ENCODE assay signal across 1 cellular context in the genomic region with DNA sequence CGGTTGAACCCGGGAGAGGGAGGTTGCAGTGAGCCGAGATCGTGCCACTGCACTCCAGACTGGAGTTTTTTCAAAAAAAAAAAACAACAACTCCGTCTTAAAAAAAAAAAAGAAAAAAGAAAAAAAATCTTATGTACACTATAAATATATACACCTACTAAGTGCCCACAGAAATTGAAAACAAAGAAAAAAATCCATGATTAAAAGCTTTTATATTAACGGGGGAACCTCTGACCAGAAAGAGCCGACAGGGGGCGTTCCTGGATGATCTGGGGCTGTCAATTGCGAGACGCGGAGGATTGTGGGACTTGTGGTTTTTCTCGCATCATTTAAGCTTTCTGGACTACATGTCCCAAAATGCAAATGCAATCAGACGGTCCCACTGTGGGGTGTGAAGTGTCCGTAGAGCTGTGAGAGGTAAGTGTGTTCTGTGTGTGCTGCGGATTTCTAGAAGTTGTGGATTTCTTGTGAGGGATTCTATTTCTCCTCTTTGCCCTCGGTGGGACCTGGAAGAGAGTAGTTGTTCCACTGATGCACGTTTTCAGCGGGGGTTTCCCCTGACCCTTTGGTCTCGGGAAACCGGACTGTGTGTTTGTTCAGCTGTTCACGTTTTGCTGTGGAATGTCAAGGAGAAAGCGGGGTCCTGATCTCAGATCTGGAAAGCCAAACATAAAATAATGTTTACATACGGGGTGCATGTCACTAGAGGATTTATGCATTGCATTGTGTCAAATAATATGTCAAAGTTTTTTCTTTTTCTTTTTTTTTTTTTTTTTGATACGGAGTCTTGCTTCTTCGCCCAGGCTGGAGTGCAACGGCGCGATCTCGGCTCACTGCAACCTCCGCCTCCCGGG.
TF ChIP-seq lines count a peak whose summit lies in the region.

A gene with protein sequence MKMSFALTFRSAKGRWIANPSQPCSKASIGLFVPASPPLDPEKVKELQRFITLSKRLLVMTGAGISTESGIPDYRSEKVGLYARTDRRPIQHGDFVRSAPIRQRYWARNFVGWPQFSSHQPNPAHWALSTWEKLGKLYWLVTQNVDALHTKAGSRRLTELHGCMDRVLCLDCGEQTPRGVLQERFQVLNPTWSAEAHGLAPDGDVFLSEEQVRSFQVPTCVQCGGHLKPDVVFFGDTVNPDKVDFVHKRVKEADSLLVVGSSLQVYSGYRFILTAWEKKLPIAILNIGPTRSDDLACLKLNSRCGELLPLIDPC (plus strand): TSS at position 360 of the 854 bp plus-strand sequence. CDS start 1,241 bp downstream, outside the sequence.

TF ChIP-seq in K562, 482 proteins besides CTCF, POLR2A, EP300 and RAD21 (continued from another document and continues in another):
- TF ChIP-seq, protein P1, sequence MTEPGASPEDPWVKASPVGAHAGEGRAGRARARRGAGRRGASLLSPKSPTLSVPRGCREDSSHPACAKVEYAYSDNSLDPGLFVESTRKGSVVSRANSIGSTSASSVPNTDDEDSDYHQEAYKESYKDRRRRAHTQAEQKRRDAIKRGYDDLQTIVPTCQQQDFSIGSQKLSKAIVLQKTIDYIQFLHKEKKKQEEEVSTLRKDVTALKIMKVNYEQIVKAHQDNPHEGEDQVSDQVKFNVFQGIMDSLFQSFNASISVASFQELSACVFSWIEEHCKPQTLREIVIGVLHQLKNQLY (CRISPR knock-in tag; conservative IDR thresholded peaks at IDR 0.05), result no peak
- TF ChIP-seq, protein P2, sequence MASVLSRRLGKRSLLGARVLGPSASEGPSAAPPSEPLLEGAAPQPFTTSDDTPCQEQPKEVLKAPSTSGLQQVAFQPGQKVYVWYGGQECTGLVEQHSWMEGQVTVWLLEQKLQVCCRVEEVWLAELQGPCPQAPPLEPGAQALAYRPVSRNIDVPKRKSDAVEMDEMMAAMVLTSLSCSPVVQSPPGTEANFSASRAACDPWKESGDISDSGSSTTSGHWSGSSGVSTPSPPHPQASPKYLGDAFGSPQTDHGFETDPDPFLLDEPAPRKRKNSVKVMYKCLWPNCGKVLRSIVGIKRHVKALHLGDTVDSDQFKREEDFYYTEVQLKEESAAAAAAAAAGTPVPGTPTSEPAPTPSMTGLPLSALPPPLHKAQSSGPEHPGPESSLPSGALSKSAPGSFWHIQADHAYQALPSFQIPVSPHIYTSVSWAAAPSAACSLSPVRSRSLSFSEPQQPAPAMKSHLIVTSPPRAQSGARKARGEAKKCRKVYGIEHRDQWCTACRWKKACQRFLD (CRISPR knock-in tag; IDR thresholded peaks at IDR 0.05), result no peak
- TF ChIP-seq GATAD2A (IDR thresholded peaks at IDR 0.05), result no peak
- TF ChIP-seq, protein P3, sequence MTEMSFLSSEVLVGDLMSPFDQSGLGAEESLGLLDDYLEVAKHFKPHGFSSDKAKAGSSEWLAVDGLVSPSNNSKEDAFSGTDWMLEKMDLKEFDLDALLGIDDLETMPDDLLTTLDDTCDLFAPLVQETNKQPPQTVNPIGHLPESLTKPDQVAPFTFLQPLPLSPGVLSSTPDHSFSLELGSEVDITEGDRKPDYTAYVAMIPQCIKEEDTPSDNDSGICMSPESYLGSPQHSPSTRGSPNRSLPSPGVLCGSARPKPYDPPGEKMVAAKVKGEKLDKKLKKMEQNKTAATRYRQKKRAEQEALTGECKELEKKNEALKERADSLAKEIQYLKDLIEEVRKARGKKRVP (CRISPR knock-in tag; IDR thresholded peaks at IDR 0.05), result no peak
- TF ChIP-seq SMAD4 (CRISPR knock-in tag; conservative IDR thresholded peaks at IDR 0.05), result 0 out of 2 replicates have a peak, but pooled peaks have one; percentile 18
- 0 out of 2 replicates have a peak, but pooled peaks have one; percentile 0 for TF ChIP-seq LARP7 (IDR thresholded peaks at IDR 0.05)
- TF ChIP-seq, protein P4, sequence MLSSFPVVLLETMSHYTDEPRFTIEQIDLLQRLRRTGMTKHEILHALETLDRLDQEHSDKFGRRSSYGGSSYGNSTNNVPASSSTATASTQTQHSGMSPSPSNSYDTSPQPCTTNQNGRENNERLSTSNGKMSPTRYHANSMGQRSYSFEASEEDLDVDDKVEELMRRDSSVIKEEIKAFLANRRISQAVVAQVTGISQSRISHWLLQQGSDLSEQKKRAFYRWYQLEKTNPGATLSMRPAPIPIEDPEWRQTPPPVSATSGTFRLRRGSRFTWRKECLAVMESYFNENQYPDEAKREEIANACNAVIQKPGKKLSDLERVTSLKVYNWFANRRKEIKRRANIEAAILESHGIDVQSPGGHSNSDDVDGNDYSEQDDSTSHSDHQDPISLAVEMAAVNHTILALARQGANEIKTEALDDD (IDR thresholded peaks at IDR 0.05), result no peak
- peak in 1 of 2 experiments; percentile 98; a peak in 2 of 4 replicates for TF ChIP-seq NONO (IDR thresholded peaks at IDR 0.05; ENCODE audit: low read depth in 2 of 2, low read length in 1 of 2)
- TF ChIP-seq, protein P5, sequence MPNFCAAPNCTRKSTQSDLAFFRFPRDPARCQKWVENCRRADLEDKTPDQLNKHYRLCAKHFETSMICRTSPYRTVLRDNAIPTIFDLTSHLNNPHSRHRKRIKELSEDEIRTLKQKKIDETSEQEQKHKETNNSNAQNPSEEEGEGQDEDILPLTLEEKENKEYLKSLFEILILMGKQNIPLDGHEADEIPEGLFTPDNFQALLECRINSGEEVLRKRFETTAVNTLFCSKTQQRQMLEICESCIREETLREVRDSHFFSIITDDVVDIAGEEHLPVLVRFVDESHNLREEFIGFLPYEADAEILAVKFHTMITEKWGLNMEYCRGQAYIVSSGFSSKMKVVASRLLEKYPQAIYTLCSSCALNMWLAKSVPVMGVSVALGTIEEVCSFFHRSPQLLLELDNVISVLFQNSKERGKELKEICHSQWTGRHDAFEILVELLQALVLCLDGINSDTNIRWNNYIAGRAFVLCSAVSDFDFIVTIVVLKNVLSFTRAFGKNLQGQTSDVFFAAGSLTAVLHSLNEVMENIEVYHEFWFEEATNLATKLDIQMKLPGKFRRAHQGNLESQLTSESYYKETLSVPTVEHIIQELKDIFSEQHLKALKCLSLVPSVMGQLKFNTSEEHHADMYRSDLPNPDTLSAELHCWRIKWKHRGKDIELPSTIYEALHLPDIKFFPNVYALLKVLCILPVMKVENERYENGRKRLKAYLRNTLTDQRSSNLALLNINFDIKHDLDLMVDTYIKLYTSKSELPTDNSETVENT (CRISPR knock-in tag; IDR thresholded peaks at IDR 0.05), result no peak
- TF ChIP-seq, protein P6, sequence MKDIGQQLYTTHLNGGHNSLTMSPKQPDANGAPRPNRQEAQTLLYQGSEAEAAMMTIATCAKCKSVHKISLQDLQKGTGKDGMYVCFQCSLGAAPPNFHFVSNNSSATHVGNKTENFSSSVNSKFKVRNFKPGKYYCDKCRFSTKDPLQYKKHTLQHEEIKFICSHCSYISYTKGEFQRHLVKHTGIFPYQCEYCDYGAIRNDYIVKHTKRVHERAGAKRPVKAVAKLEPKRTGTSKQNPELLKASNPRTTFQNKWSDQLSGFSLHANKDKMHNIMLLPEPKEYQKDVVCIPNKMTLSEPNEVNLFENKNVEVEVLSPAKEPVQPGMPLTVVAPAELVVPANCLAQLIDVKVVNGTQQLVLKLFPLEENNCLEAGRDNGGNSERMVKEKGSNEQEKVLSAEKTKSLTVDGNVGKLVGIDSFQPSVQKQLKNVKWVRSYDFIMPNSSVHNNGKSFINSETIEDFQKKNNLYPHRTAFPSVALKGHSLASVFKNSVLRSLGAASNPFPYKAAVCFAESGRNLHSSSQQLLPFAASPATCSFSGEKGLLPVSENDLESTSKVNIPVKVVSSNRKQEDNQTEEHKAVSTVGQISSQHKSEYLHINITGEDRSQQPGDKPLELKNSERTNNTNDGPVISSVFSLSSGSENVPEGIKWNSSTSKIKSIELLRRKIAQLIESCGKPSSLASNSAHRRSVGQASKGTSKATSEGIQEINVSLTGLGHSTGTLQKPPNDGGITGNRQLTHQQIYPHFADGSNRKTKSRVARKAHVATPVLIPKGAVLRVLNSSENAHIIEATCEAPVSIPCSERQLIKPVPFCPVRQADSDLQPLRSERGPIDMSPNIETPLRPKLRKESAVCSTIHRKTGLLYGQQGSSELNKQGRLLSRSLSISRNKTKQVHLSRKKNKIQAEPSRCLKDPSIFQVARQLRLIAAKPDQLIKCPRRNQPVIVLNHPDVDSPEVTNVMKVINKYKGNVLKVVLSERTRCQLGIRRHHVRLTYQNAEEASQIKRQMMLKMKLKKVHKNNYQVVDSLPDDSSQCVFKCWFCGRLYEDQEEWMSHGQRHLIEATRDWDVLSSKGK (CRISPR knock-in tag; IDR thresholded peaks at IDR 0.05), result no peak
- TF ChIP-seq MYBL2 (IDR thresholded peaks at IDR 0.05; ENCODE audit: low read depth), result no peak
- TF ChIP-seq MYBL2 (CRISPR knock-in tag; IDR thresholded peaks at IDR 0.05; ENCODE audit: borderline replicate concordance), result no peak
- TF ChIP-seq ZNF239 (CRISPR knock-in tag; IDR thresholded peaks at IDR 0.05), result 0 out of 2 replicates have a peak, but pooled peaks have one; percentile 12
- TF ChIP-seq CBX1 (IDR thresholded peaks at IDR 0.05; ENCODE audit: low read depth), result no peak
- no peak for TF ChIP-seq PTBP1 (IDR thresholded peaks at IDR 0.05; ENCODE audit: low read depth, low read length)
- TF ChIP-seq DACH1 (IDR thresholded peaks at IDR 0.05; ENCODE audit: partially characterized antibody), result peak; percentile 96
- 0 out of 2 replicates have a peak, but pooled peaks have one; percentile 16 for TF ChIP-seq SMC3 (conservative IDR thresholded peaks at IDR 0.05; ENCODE audit: insufficient read depth, low read depth, low read length)
- no peak for TF ChIP-seq FUS (optimal IDR thresholded peaks at IDR 0.05; ENCODE audit: low read depth, low read length)
- no peak for TF ChIP-seq GATA2 (CRISPR knock-in tag; IDR thresholded peaks at IDR 0.05)
- TF ChIP-seq BDP1 (IDR thresholded peaks at IDR 0.05; ENCODE audit: insufficient read depth, insufficient read length), result no peak
- no peak for TF ChIP-seq ZSCAN29 (IDR thresholded peaks at IDR 0.05)
- no peak for TF ChIP-seq MYNN (IDR thresholded peaks at IDR 0.05)
- TF ChIP-seq MYNN (CRISPR knock-in tag; IDR thresholded peaks at IDR 0.05), result no peak
- no peak for TF ChIP-seq SRF (CRISPR knock-in tag; IDR thresholded peaks at IDR 0.05)
- TF ChIP-seq GTF2E2 (tag; IDR thresholded peaks at IDR 0.05), result no peak
- TF ChIP-seq MEF2D (tag; conservative IDR thresholded peaks at IDR 0.05; ENCODE audit: low read depth), result peak; percentile 73; the same call in 1 of the 2 replicates
- TF ChIP-seq STAT5B (CRISPR knock-in tag; IDR thresholded peaks at IDR 0.05), result no peak
- TF ChIP-seq YBX1 (IDR thresholded peaks at IDR 0.05), result no peak
- TF ChIP-seq KHSRP (IDR thresholded peaks at IDR 0.05), result no peak
- TF ChIP-seq ETS2 (tag; IDR thresholded peaks at IDR 0.05; ENCODE audit: borderline replicate concordance, poor library complexity, severe bottlenecking), result no peak
- TF ChIP-seq FOXJ3 (CRISPR knock-in tag; IDR thresholded peaks at IDR 0.05), result no peak
- TF ChIP-seq EWSR1 (IDR thresholded peaks at IDR 0.05; ENCODE audit: borderline replicate concordance, low read depth, partially characterized antibody), result no peak
- peak; percentile 14; the same call in 1 of the 2 replicates for TF ChIP-seq SOX6 (IDR thresholded peaks at IDR 0.05)
- TF ChIP-seq, protein P7, sequence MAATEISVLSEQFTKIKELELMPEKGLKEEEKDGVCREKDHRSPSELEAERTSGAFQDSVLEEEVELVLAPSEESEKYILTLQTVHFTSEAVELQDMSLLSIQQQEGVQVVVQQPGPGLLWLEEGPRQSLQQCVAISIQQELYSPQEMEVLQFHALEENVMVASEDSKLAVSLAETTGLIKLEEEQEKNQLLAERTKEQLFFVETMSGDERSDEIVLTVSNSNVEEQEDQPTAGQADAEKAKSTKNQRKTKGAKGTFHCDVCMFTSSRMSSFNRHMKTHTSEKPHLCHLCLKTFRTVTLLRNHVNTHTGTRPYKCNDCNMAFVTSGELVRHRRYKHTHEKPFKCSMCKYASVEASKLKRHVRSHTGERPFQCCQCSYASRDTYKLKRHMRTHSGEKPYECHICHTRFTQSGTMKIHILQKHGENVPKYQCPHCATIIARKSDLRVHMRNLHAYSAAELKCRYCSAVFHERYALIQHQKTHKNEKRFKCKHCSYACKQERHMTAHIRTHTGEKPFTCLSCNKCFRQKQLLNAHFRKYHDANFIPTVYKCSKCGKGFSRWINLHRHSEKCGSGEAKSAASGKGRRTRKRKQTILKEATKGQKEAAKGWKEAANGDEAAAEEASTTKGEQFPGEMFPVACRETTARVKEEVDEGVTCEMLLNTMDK (IDR thresholded peaks at IDR 0.05; ENCODE audit: borderline replicate concordance, insufficient read depth, low read depth, low read length, poor library complexity, severe bottlenecking), result peak; percentile 98
- no peak for TF ChIP-seq POLR3A (IDR thresholded peaks at IDR 0.05; ENCODE audit: borderline replicate concordance, extremely low read depth, insufficient read depth, insufficient read length)
- no peak for TF ChIP-seq RBM15 (IDR thresholded peaks at IDR 0.05; ENCODE audit: insufficient read depth, low read length)
- peak; percentile 55; the same call in 1 of the 2 replicates for TF ChIP-seq NR2C1 (IDR thresholded peaks at IDR 0.05)
- no peak for TF ChIP-seq NR2C1 (tag; IDR thresholded peaks at IDR 0.05)
- no peak for TF ChIP-seq KLF13 (tag; IDR thresholded peaks at IDR 0.05; ENCODE audit: borderline replicate concordance, low read depth)
- TF ChIP-seq, protein P8, sequence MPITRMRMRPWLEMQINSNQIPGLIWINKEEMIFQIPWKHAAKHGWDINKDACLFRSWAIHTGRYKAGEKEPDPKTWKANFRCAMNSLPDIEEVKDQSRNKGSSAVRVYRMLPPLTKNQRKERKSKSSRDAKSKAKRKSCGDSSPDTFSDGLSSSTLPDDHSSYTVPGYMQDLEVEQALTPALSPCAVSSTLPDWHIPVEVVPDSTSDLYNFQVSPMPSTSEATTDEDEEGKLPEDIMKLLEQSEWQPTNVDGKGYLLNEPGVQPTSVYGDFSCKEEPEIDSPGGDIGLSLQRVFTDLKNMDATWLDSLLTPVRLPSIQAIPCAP (CRISPR knock-in tag; IDR thresholded peaks at IDR 0.05; ENCODE audit: borderline replicate concordance), result no peak
- TF ChIP-seq, protein P9, sequence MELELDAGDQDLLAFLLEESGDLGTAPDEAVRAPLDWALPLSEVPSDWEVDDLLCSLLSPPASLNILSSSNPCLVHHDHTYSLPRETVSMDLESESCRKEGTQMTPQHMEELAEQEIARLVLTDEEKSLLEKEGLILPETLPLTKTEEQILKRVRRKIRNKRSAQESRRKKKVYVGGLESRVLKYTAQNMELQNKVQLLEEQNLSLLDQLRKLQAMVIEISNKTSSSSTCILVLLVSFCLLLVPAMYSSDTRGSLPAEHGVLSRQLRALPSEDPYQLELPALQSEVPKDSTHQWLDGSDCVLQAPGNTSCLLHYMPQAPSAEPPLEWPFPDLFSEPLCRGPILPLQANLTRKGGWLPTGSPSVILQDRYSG (tag; conservative IDR thresholded peaks at IDR 0.05; ENCODE audit: low read depth), result no peak; the same call in 1 of the 2 replicates
- TF ChIP-seq, protein P10, sequence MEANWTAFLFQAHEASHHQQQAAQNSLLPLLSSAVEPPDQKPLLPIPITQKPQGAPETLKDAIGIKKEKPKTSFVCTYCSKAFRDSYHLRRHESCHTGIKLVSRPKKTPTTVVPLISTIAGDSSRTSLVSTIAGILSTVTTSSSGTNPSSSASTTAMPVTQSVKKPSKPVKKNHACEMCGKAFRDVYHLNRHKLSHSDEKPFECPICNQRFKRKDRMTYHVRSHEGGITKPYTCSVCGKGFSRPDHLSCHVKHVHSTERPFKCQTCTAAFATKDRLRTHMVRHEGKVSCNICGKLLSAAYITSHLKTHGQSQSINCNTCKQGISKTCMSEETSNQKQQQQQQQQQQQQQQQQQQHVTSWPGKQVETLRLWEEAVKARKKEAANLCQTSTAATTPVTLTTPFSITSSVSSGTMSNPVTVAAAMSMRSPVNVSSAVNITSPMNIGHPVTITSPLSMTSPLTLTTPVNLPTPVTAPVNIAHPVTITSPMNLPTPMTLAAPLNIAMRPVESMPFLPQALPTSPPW (CRISPR knock-in tag; IDR thresholded peaks at IDR 0.05), result 0 out of 2 replicates have a peak, but pooled peaks have one; percentile 44
- TF ChIP-seq RBM39 (optimal IDR thresholded peaks at IDR 0.05; ENCODE audit: low read depth, low read length), result no peak
